Comparison of ENCODE assay signal across 13 cellular contexts in the genomic region with DNA sequence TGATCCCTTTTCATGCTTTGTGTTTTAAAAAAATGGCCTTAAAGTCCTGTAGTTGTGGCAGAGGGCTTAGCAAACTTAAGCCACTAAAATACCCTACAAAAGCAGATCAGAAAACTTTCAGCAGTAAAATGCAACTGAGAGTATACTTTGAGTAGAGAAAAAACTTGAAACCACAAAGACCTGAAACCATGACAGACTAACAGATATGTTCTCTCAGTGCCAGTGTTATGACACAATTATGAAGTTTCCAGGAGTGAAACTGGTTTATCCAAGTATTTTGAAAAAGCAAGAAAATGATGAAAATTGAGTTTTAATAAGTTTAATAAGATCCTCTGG.
DNase-seq lines count a peak whose midpoint lies in the region; ATAC-seq and TF ChIP-seq lines count a peak whose summit lies in the region.
"Had no signal": no experiment of that assay in that cellular context is flagged by ENCODE, and none has a peak within 500 bp of the region (broad histone marks: within the 10 kb centered on the region; RNA-seq: fewer than 3 reads in every experiment).

No MANE protein-coding gene starts in this region.

- H3K4me1 Mint-ChIP-seq in activated CD8-positive, alpha-beta T cell treated with anti-CD3 and anti-CD28 coated beads for 36 hours (ENCODE audit: low read depth), result peaks cover 38% of the 10 kb centered on the region

- no peaks in the 10 kb centered on the region for H3K36me3 Mint-ChIP-seq in activated CD8-positive, alpha-beta T cell treated with anti-CD3 and anti-CD28 coated beads for 36 hours (ENCODE audit: low read depth)
- H3K36me3 Mint-ChIP-seq: activated naive CD4-positive, alpha-beta T cell treated with anti-CD3 and anti-CD28 coated beads, Interleukin-2, amount 50 U/mL, for 24 hours; CD14-positive monocyte had no signal

- peak overlapping the region; percentile 36 for H3K27ac Mint-ChIP-seq in activated CD8-positive, alpha-beta T cell treated with anti-CD3 and anti-CD28 coated beads for 36 hours
- H3K27ac Mint-ChIP-seq: activated naive CD4-positive, alpha-beta T cell treated with anti-CD3 and anti-CD28 coated beads, Interleukin-2, amount 50 U/mL, for 24 hours had no signal

- ATAC-seq in GM19452 (IDR thresholded peaks at IDR 0.05; ENCODE audit: unreplicated experiment) (peak; percentile 92), HG03045 (IDR thresholded peaks at IDR 0.05; ENCODE audit: unreplicated experiment) (peak; percentile 76)
- peak; percentile 69 for ATAC-seq in activated CD8-positive, alpha-beta T cell treated with anti-CD3 and anti-CD28 coated beads for 36 hours
- ATAC-seq: Right ventricle myocardium inferior had no signal

- CTCF ChIA-PET in activated CD8-positive, alpha-beta T cell treated with anti-CD3 and anti-CD28 coated beads for 36 hours (lab: Charles Lee), result interaction anchor here (0.8 to 3.2 kb wide), 3 partner anchors 25 to 38 kb away, joined by 3 to 11 read pairs (median 5); no protein-coding TSS in a partner anchor

- H3K9me3 Mint-ChIP-seq in activated CD8-positive, alpha-beta T cell treated with anti-CD3 and anti-CD28 coated beads for 36 hours, result no peaks in the 10 kb centered on the region
- H3K9me3 Mint-ChIP-seq: activated naive CD4-positive, alpha-beta T cell treated with anti-CD3 and anti-CD28 coated beads, Interleukin-2, amount 50 U/mL, for 24 hours; CD14-positive monocyte; neural crest cell had no signal

- no peak for TF ChIP-seq CTCF in GM10266 (IDR thresholded peaks at IDR 0.05; ENCODE audit: control insufficient read depth, insufficient read depth, low read depth, missing control alignments)
- no peak for TF ChIP-seq CTCF in activated CD8-positive, alpha-beta T cell treated with anti-CD3 and anti-CD28 coated beads for 36 hours (IDR thresholded peaks at IDR 0.05)

- peaks cover 6% of the 10 kb centered on the region for H3K27me3 Mint-ChIP-seq in activated CD8-positive, alpha-beta T cell treated with anti-CD3 and anti-CD28 coated beads for 36 hours
- H3K27me3 Mint-ChIP-seq: activated naive CD4-positive, alpha-beta T cell treated with anti-CD3 and anti-CD28 coated beads, Interleukin-2, amount 50 U/mL, for 24 hours had no signal

- no peak overlapping the region for H3K4me3 Mint-ChIP-seq in activated CD8-positive, alpha-beta T cell treated with anti-CD3 and anti-CD28 coated beads for 36 hours
- H3K4me3 Mint-ChIP-seq: activated naive CD4-positive, alpha-beta T cell treated with anti-CD3 and anti-CD28 coated beads, Interleukin-2, amount 50 U/mL, for 24 hours; CD14-positive monocyte; neural crest cell had no signal

- DNase-seq in GM10266 (ENCODE audit: extremely low spot score) (peak; percentile 50), NCI-H2171 (lab: John Stamatoyannopoulos, UW) (no peak), cerebellum (ENCODE audit: low spot score) (no peak), NCI-H774 (lab: John Stamatoyannopoulos, UW) (no peak), ACHN (no peak)
- no peak for DNase-seq in activated CD8-positive, alpha-beta T cell treated with anti-CD3 and anti-CD28 coated beads for 36 hours
- DNase-seq: foreskin melanocyte had no signal

- in situ Hi-C loops in ACHN (cut with HindIII; ENCODE audit: low pct_ligation_motif_present, low pct_unique_long_range_greater_than_20kb, low sequenced_read_pairs), result no loop called here

- intact Hi-C loops in activated CD8-positive, alpha-beta T cell treated with anti-CD3 and anti-CD28 coated beads for 36 hours (cut with micrococcal nuclease), result no loop called here

- POLR2A ChIA-PET in activated CD8-positive, alpha-beta T cell treated with anti-CD3 and anti-CD28 coated beads for 36 hours (lab: Charles Lee), result interaction anchor here (1.0 to 1.7 kb wide), 3 partner anchors 10 to 296 kb away, joined by 3 to 6 read pairs (median 5); no protein-coding TSS in a partner anchor
